Comparison of ENCODE assay signal across 22 cellular contexts in the genomic region with DNA sequence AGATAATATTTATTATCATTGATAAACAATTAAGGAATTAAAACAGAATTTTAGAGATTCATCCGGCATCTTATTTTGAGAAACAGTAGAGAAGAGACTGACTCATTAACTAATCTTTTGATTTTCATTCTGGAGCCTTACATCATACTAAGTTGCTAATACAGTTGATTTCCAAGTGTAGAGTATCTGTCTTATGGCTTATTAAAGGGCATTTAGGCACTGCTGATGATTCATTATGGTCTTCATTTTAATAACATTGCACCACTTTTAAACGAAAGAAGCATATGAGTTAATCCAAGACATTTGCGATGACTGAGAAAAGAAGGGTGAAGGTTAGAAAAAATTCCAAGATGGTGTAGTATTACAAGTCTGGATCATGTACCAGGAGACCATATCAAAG.
"Had no signal": no experiment of that assay in that cellular context is flagged by ENCODE, and none has a peak within 500 bp of the region (broad histone marks: within the 10 kb centered on the region; RNA-seq: fewer than 3 reads in every experiment).

No MANE protein-coding gene starts in this region.

- DNase-seq: activated CD4-positive, alpha-beta T cell treated with anti-CD3 and anti-CD28 coated beads for 4 hours; activated CD4-positive, alpha-beta T cell treated with anti-CD3 and anti-CD28 coated beads, Interleukin-2, amount 50 U/mL, for 4 hours; activated naive CD4-positive, alpha-beta T cell; activated T-cell treated with anti-CD3 and anti-CD28 coated beads for 4 hours; activated T-cell treated with anti-CD3 and anti-CD28 coated beads, Interleukin-2, amount 50 U/mL, for 72 hours; aorta; cortex of kidney; glutamatergic neuron; islet precursor cell; left ventricle myocardium inferior; mesendoderm; posterior cingulate gyrus; small intestine; stimulated activated CD4-positive, alpha-beta T cell treated with anti-CD3 and anti-CD28 coated beads, Interleukin-2, amount 100 ng/mL, for 24 hours; stimulated activated naive B cell treated with anti-CD40 and anti-IgM and Interleukin-4, amounts not matched to agents 10 μg/mL and 1 μg/mL and 100 μg/mL, for 72 hours; stomach; tibial artery had no signal

- ATAC-seq: activated naive CD4-positive, alpha-beta T cell treated with anti-CD3 and anti-CD28 coated beads, Interleukin-2, amount 50 U/mL, for 72 hours; activated T-cell treated with anti-CD3 and anti-CD28 coated beads, Interleukin-2, amount 50 U/mL, for 72 hours; natural killer cell treated with Interleukin-12 subunit alpha and Interleukin-12 subunit beta and Interleukin-15 and Interleukin-18, amount 100 ng/mL, for 72 hours; sciatic nerve; stimulated activated naive B cell treated with anti-CD40 and anti-IgM and Interleukin-4, amounts not matched to agents 10 μg/mL and 1 μg/mL and 100 μg/mL, for 72 hours had no signal

- H3K27ac Mint-ChIP-seq: activated naive CD4-positive, alpha-beta T cell treated with anti-CD3 and anti-CD28 coated beads, Interleukin-2, amount 50 U/mL, for 72 hours; activated T-cell treated with anti-CD3 and anti-CD28 coated beads, Interleukin-2, amount 50 U/mL, for 72 hours; brain; natural killer cell treated with Interleukin-12 subunit alpha and Interleukin-12 subunit beta and Interleukin-15 and Interleukin-18, amount 100 ng/mL, for 72 hours; stimulated activated naive B cell treated with anti-CD40 and anti-IgM and Interleukin-4, amounts not matched to agents 10 μg/mL and 1 μg/mL and 100 μg/mL, for 72 hours had no signal

- H3K4me1 Mint-ChIP-seq: brain; stimulated activated naive B cell treated with anti-CD40 and anti-IgM and Interleukin-4, amounts not matched to agents 10 μg/mL and 1 μg/mL and 100 μg/mL, for 72 hours had no signal

- H3K36me3 Mint-ChIP-seq: brain; natural killer cell treated with Interleukin-12 subunit alpha and Interleukin-12 subunit beta and Interleukin-15 and Interleukin-18, amount 100 ng/mL, for 72 hours; stimulated activated naive B cell treated with anti-CD40 and anti-IgM and Interleukin-4, amounts not matched to agents 10 μg/mL and 1 μg/mL and 100 μg/mL, for 72 hours had no signal

- H3K4me3 Mint-ChIP-seq: activated T-cell treated with anti-CD3 and anti-CD28 coated beads, Interleukin-2, amount 50 U/mL, for 72 hours; brain; natural killer cell treated with Interleukin-12 subunit alpha and Interleukin-12 subunit beta and Interleukin-15 and Interleukin-18, amount 100 ng/mL, for 72 hours; stimulated activated naive B cell treated with anti-CD40 and anti-IgM and Interleukin-4, amounts not matched to agents 10 μg/mL and 1 μg/mL and 100 μg/mL, for 72 hours had no signal

- H3K9me3 Mint-ChIP-seq: activated T-cell treated with anti-CD3 and anti-CD28 coated beads, Interleukin-2, amount 50 U/mL, for 72 hours; brain; natural killer cell treated with Interleukin-12 subunit alpha and Interleukin-12 subunit beta and Interleukin-15 and Interleukin-18, amount 100 ng/mL, for 72 hours had no signal

- H3K27me3 Mint-ChIP-seq: natural killer cell treated with Interleukin-12 subunit alpha and Interleukin-12 subunit beta and Interleukin-15 and Interleukin-18, amount 100 ng/mL, for 72 hours; stimulated activated naive B cell treated with anti-CD40 and anti-IgM and Interleukin-4, amounts not matched to agents 10 μg/mL and 1 μg/mL and 100 μg/mL, for 72 hours had no signal

- H3K4me3 ChIP-seq: left ventricle myocardium inferior, lung, stomach, tibial artery had no signal
